ENCODE assay signal across 26 cellular contexts in the genomic region with DNA sequence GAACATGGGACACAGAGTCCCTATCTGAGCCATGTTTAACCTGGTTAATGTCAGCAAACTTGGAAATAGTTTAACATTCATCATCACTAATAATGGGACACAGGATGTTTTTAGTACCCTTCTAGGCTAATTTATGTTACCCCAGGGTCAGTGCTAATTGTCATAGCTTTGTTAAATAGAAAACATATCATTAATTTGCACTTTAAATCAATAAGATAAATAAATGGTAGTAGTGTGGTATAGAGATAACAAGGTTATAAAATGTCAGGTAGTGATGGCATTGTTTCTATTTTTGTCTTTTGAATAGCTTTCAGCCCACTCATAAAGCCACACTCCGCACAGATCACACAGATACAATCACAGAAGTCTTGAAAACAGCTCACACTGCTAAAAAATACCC.
"Had no signal": no experiment of that assay in that cellular context is flagged by ENCODE, and none has a peak within 500 bp of the region (broad histone marks: within the 10 kb centered on the region; RNA-seq: fewer than 3 reads in every experiment).

No MANE protein-coding gene starts in this region.

- H3K36me3 Mint-ChIP-seq: activated naive CD4-positive, alpha-beta T cell treated with anti-CD3 and anti-CD28 coated beads, Interleukin-2, amount 50 U/mL, for 72 hours had no signal

- H3K9me2 ChIP-seq: SK-N-SH had no signal

- H3K4me1 Mint-ChIP-seq: activated CD4-positive, alpha-beta T cell treated with anti-CD3 and anti-CD28 coated beads, Interleukin-2, amount 10 ng/mL, durations not matched to agents 7 days and 5 days; central memory CD8-positive, alpha-beta T cell had no signal

- H3K9ac ChIP-seq: SK-N-SH had no signal

- H3K4me3 Mint-ChIP-seq: activated CD4-positive, alpha-beta T cell treated with anti-CD3 and anti-CD28 coated beads, Interleukin-2, amount 10 ng/mL, durations not matched to agents 7 days and 5 days; activated CD8-positive, alpha-beta T cell treated with anti-CD3 and anti-CD28 coated beads, Interleukin-2, amount 10 ng/mL, durations not matched to agents 7 days and 5 days; activated naive CD4-positive, alpha-beta T cell treated with anti-CD3 and anti-CD28 coated beads for 36 hours; activated T-cell treated with anti-CD3 and anti-CD28 coated beads, Interleukin-2, amount 50 U/mL, for 24 hours; activated T-helper 1 cell treated with anti-CD3 and anti-CD28 coated beads, Interleukin-12 subunit alpha, Interleukin-12 subunit beta, Interleukin-2, Interleukin-4 antibody, amounts not matched to agents 30 ng/mL and 10 ng/mL and 1 ng/mL, durations not matched to agents 14 hours and 24 hours and 36 hours; central memory CD8-positive, alpha-beta T cell; T-helper 1 cell treated with Interleukin-12 subunit alpha and Interleukin-12 subunit beta and Interleukin-4 antibody, amounts not matched to agents 30 μg/mL and 1 μg/mL, for 36 hours; T-helper 2 cell treated with Interferon-gamma antibody and Interleukin-4, amounts not matched to agents 5 μg/mL and 100 μg/mL, for 36 hours had no signal

- H3K4me3 ChIP-seq: adrenal gland, cardiac muscle cell, Peyer's patch, SJSA1 had no signal

- H3K9me3 Mint-ChIP-seq: activated CD4-positive, alpha-beta T cell treated with anti-CD3 and anti-CD28 coated beads, Interleukin-2, amount 10 ng/mL, durations not matched to agents 7 days and 5 days; activated naive CD4-positive, alpha-beta T cell treated with anti-CD3 and anti-CD28 coated beads for 36 hours; activated naive CD4-positive, alpha-beta T cell treated with anti-CD3 and anti-CD28 coated beads, Interleukin-2, amount 50 U/mL, for 72 hours; activated T-cell treated with anti-CD3 and anti-CD28 coated beads, Interleukin-2, amount 50 U/mL, for 24 hours; activated T-helper 1 cell treated with anti-CD3 and anti-CD28 coated beads, Interleukin-12 subunit alpha, Interleukin-12 subunit beta, Interleukin-2, Interleukin-4 antibody, amounts not matched to agents 30 ng/mL and 10 ng/mL and 1 ng/mL, durations not matched to agents 14 hours and 24 hours and 36 hours; central memory CD8-positive, alpha-beta T cell; T-helper 1 cell treated with Interleukin-12 subunit alpha and Interleukin-12 subunit beta and Interleukin-4 antibody, amounts not matched to agents 30 μg/mL and 1 μg/mL, for 36 hours; T-helper 2 cell treated with Interferon-gamma antibody and Interleukin-4, amounts not matched to agents 5 μg/mL and 100 μg/mL, for 36 hours had no signal

- H3K27ac ChIP-seq: adrenal gland, brain microvascular endothelial cell, cardiac muscle cell, Peyer's patch, SJSA1 had no signal

- H3K9me3 ChIP-seq: adrenal gland, Peyer's patch, SJSA1, SK-N-SH had no signal

- H3K4me2 ChIP-seq: SK-N-SH had no signal

- H3K27me3 Mint-ChIP-seq: central memory CD8-positive, alpha-beta T cell had no signal

- H3K36me3 ChIP-seq: adrenal gland, cardiac muscle cell, Peyer's patch had no signal

- ATAC-seq: activated CD8-positive, alpha-beta T cell treated with anti-CD3 and anti-CD28 coated beads, Interleukin-2, amount 10 ng/mL, durations not matched to agents 7 days and 5 days; activated naive CD4-positive, alpha-beta T cell treated with anti-CD3 and anti-CD28 coated beads, Interleukin-2, amount 50 U/mL, for 72 hours had no signal

- H3K4me1 ChIP-seq: adrenal gland, Peyer's patch had no signal

- H3K27me3 ChIP-seq: brain microvascular endothelial cell, cardiac muscle cell, Peyer's patch, SJSA1 had no signal

- H3K27ac Mint-ChIP-seq: activated CD4-positive, alpha-beta T cell treated with anti-CD3 and anti-CD28 coated beads, Interleukin-2, amount 10 ng/mL, durations not matched to agents 7 days and 5 days; activated CD8-positive, alpha-beta T cell treated with anti-CD3 and anti-CD28 coated beads, Interleukin-2, amount 10 ng/mL, durations not matched to agents 7 days and 5 days; activated naive CD4-positive, alpha-beta T cell treated with anti-CD3 and anti-CD28 coated beads for 36 hours; activated naive CD4-positive, alpha-beta T cell treated with anti-CD3 and anti-CD28 coated beads, Interleukin-2, amount 50 U/mL, for 72 hours; activated T-cell treated with anti-CD3 and anti-CD28 coated beads, Interleukin-2, amount 50 U/mL, for 24 hours; activated T-helper 1 cell treated with anti-CD3 and anti-CD28 coated beads, Interleukin-12 subunit alpha, Interleukin-12 subunit beta, Interleukin-2, Interleukin-4 antibody, amounts not matched to agents 30 ng/mL and 10 ng/mL and 1 ng/mL, durations not matched to agents 14 hours and 24 hours and 36 hours; T-helper 1 cell treated with Interleukin-12 subunit alpha and Interleukin-12 subunit beta and Interleukin-4 antibody, amounts not matched to agents 30 μg/mL and 1 μg/mL, for 36 hours; T-helper 2 cell treated with Interferon-gamma antibody and Interleukin-4, amounts not matched to agents 5 μg/mL and 100 μg/mL, for 36 hours had no signal

- DNase-seq: activated CD4-positive, alpha-beta T cell treated with anti-CD3 and anti-CD28 coated beads, Interleukin-2, amount 10 ng/mL, durations not matched to agents 7 days and 5 days; activated CD4-positive, alpha-beta T cell treated with anti-CD3 and anti-CD28 coated beads, Interleukin-2, amount 50 U/mL, for 48 hours; activated CD8-positive, alpha-beta T cell treated with anti-CD3 and anti-CD28 coated beads, Interleukin-2, amount 10 ng/mL, durations not matched to agents 7 days and 5 days; activated gamma-delta T cell treated with Interleukin-2 at 50 U/mL for 16 hours; activated naive CD4-positive, alpha-beta T cell treated with anti-CD3 and anti-CD28 coated beads for 36 hours; activated T-cell treated with anti-CD3 and anti-CD28 coated beads, Interleukin-2, amount 50 U/mL, for 24 hours; adrenal gland; brain microvascular endothelial cell; Karpas-422; KBM-7; NCI-H1092 treated with DMSO at 0.1 percent for 48 hours; NCI-H187 treated with DMSO at 0.1 percent for 48 hours; NCI-H2081 treated with DMSO at 0.1 percent for 48 hours; NCI-H345; NCI-H524 treated with DMSO at 0.1 percent for 48 hours; Peyer's patch; RPMI8226; SHP77 treated with DMSO at 0.1 percent for 48 hours; SK-N-SH had no signal
